ENCODE assay signal across 1 cellular context in genomic region chr3:25781758-25782594, GRCh38.
A peak's percentile ranks its signal among the peaks of the same experiment; 100 is the strongest.
TF ChIP-seq lines count a peak whose summit lies in the region.

No MANE protein-coding gene starts in this region.

TF ChIP-seq in GM12878, 131 proteins besides CTCF, POLR2A, EP300 and RAD21 (continued from another document and continues in another):
- TF ChIP-seq REST (IDR thresholded peaks at IDR 0.05; ENCODE audit: low read depth, low read length) (no peak), EGR1 (IDR thresholded peaks at IDR 0.05; ENCODE audit: borderline replicate concordance in 1 of 2, low read depth in 2 of 2, low read length in 2 of 2) (no peak), BRCA1 (IDR thresholded peaks at IDR 0.05; ENCODE audit: low read depth, low read length) (no peak), CBFB (IDR thresholded peaks at IDR 0.05; ENCODE audit: low read depth) (peak; percentile 74; the same call in 1 of the 2 replicates), HCFC1 (IDR thresholded peaks at IDR 0.05; ENCODE audit: low read length) (no peak), ASH2L (IDR thresholded peaks at IDR 0.05; ENCODE audit: borderline replicate concordance, low read depth) (no peak), IRF3 (IDR thresholded peaks at IDR 0.05) (no peak), TBL1XR1 (IDR thresholded peaks at IDR 0.05; ENCODE audit: low read depth, low read length) (no peak), SIX5 (IDR thresholded peaks at IDR 0.05; ENCODE audit: low read depth, low read length, severe bottlenecking) (no peak), CHD4 (IDR thresholded peaks at IDR 0.05) (no peak), HDGF (IDR thresholded peaks at IDR 0.05) (no peak), NR2C2 (IDR thresholded peaks at IDR 0.05; ENCODE audit: borderline replicate concordance, control insufficient read depth, insufficient read length, low read depth) (no peak), FOS (IDR thresholded peaks at IDR 0.05; ENCODE audit: borderline replicate concordance, extremely low read depth, insufficient read length) (no peak), CREB1 (IDR thresholded peaks at IDR 0.05; ENCODE audit: low read depth) (no peak), BCL11A (IDR thresholded peaks at IDR 0.05; ENCODE audit: low read depth, low read length) (peak; percentile 81), ZNF207 (IDR thresholded peaks at IDR 0.05; ENCODE audit: borderline replicate concordance) (no peak), NFYA (IDR thresholded peaks at IDR 0.05; ENCODE audit: borderline replicate concordance, low read depth, low read length) (no peak), KAT2A (conservative IDR thresholded peaks at IDR 0.05; ENCODE audit: control insufficient read depth, low read depth, low read length) (no peak), WRNIP1 (IDR thresholded peaks at IDR 0.05; ENCODE audit: borderline replicate concordance, low read depth, low read length) (no peak), TCF3 (IDR thresholded peaks at IDR 0.05; ENCODE audit: borderline replicate concordance, insufficient read depth, low read depth, low read length) (0 out of 2 replicates have a peak, but pooled peaks have one; percentile 12), IRF4 (IDR thresholded peaks at IDR 0.05; ENCODE audit: low read depth, low read length) (0 out of 2 replicates have a peak, but pooled peaks have one; percentile 39), MEF2B (IDR thresholded peaks at IDR 0.05; ENCODE audit: partially characterized antibody, poor library complexity, severe bottlenecking) (peak; percentile 54), CHD2 (IDR thresholded peaks at IDR 0.05; ENCODE audit: borderline replicate concordance, low read depth, low read length) (no peak), SMAD5 (IDR thresholded peaks at IDR 0.05; ENCODE audit: low read depth) (0 out of 2 replicates have a peak, but pooled peaks have one; percentile 34), ZSCAN29 (IDR thresholded peaks at IDR 0.05) (no peak), PRDM15 (CRISPR knock-in tag; IDR thresholded peaks at IDR 0.05) (no peak), BHLHE40 (IDR thresholded peaks at IDR 0.05; ENCODE audit: borderline replicate concordance in 1 of 2, low read depth in 2 of 2, low read length in 1 of 2) (peak; percentile 81 to 83), TARDBP (IDR thresholded peaks at IDR 0.05; ENCODE audit: borderline replicate concordance) (no peak), PKNOX1 (IDR thresholded peaks at IDR 0.05) (peak; percentile 66), SPI1 (IDR thresholded peaks at IDR 0.05; ENCODE audit: borderline replicate concordance, insufficient read depth, low read depth, low read length) (peak; percentile 91; the same call in 1 of the 2 replicates), SRF (IDR thresholded peaks at IDR 0.05; ENCODE audit: low read depth in 2 of 2, low read length in 2 of 2) (no peak), IRF5 (IDR thresholded peaks at IDR 0.05; ENCODE audit: borderline replicate concordance) (no peak), YBX1 (IDR thresholded peaks at IDR 0.05) (no peak), SMAD1 (IDR thresholded peaks at IDR 0.05; ENCODE audit: low read depth, partially characterized antibody) (no peak), LARP7 (IDR thresholded peaks at IDR 0.05) (no peak), NBN (IDR thresholded peaks at IDR 0.05) (no peak), ZNF384 (IDR thresholded peaks at IDR 0.05; ENCODE audit: borderline replicate concordance, low read depth, low read length) (no peak), CBX5 (IDR thresholded peaks at IDR 0.05; ENCODE audit: low read depth) (0 out of 2 replicates have a peak, but pooled peaks have one; percentile 5), HSF1 (IDR thresholded peaks at IDR 0.05; ENCODE audit: low read depth, low read length) (no peak), EZH2 (IDR thresholded peaks at IDR 0.05; ENCODE audit: borderline replicate concordance, control insufficient read depth, low read depth, low read length) (no peak), ATF7 (IDR thresholded peaks at IDR 0.05; ENCODE audit: low read depth) (peak; percentile 39), JUNB (IDR thresholded peaks at IDR 0.05) (peak; percentile 54), KDM1A (IDR thresholded peaks at IDR 0.05; ENCODE audit: borderline replicate concordance) (no peak), ATF3 (IDR thresholded peaks at IDR 0.05; ENCODE audit: borderline replicate concordance, extremely low read depth, low read depth, low read length) (no peak), NFIC (IDR thresholded peaks at IDR 0.05; ENCODE audit: low read depth, low read length) (peak; percentile 55), ZNF687 (IDR thresholded peaks at IDR 0.05) (no peak)
